ENCODE assay signal across 26 cellular contexts in the genomic region with DNA sequence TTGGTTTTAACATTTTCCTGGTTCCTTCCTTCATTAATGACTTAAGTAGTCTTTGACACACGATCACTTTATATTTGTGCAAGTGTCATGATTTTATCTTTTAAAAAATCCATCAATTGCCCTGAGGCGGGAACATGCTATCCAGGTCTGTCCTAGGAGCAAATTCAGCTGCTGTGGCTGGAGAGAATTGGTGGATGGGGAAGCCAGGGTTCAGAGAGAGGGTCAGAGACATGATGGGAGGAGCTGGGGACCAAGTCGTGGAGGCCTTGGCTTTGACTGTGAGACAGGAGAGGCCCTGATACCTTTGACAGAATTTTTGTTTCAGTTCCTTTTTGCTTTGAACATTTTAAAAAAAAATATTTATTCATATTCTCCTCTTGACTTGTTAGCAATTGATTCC.
"Had no signal": no experiment of that assay in that cellular context is flagged by ENCODE, and none has a peak within 500 bp of the region (broad histone marks: within the 10 kb centered on the region; RNA-seq: fewer than 3 reads in every experiment).

No MANE protein-coding gene starts in this region.

- H3K4me1 Mint-ChIP-seq: naive B cell; stimulated activated memory B cell treated with anti-CD40 and anti-IgM and Interleukin-4, amounts not matched to agents 10 μg/mL and 1 μg/mL and 100 μg/mL, for 72 hours had no signal

- H3K4me3 ChIP-seq: colonic mucosa, esophagus muscularis mucosa, gastroesophageal sphincter, heart left ventricle, hepatocyte, left lung, mucosa of descending colon, neural progenitor cell, psoas muscle, sigmoid colon, thoracic aorta, tibial nerve, upper lobe of left lung had no signal

- H3K27me3 Mint-ChIP-seq: dendritic cell treated with granulocyte-macrophage colony-stimulating factor and Interleukin-4, amounts not matched to agents 40 ng/mL and 50 ng/mL, for 4 days; stimulated activated memory B cell treated with anti-CD40 and anti-IgM and Interleukin-4, amounts not matched to agents 10 μg/mL and 1 μg/mL and 100 μg/mL, for 72 hours had no signal

- H3K9me3 Mint-ChIP-seq: dendritic cell treated with granulocyte-macrophage colony-stimulating factor and Interleukin-4, amounts not matched to agents 40 ng/mL and 50 ng/mL, for 4 days; mesothelial cell of epicardium; natural killer cell treated with Interleukin-12 subunit alpha and Interleukin-12 subunit beta and Interleukin-15 and Interleukin-18, amount 100 ng/mL, for 72 hours; neural progenitor cell; stimulated activated memory B cell treated with anti-CD40 and anti-IgM and Interleukin-4, amounts not matched to agents 10 μg/mL and 1 μg/mL and 100 μg/mL, for 72 hours had no signal

- H3K36me3 Mint-ChIP-seq: mesothelial cell of epicardium; naive B cell; natural killer cell treated with Interleukin-12 subunit alpha and Interleukin-12 subunit beta and Interleukin-15 and Interleukin-18, amount 100 ng/mL, for 72 hours; neural progenitor cell; stimulated activated memory B cell treated with anti-CD40 and anti-IgM and Interleukin-4, amounts not matched to agents 10 μg/mL and 1 μg/mL and 100 μg/mL, for 72 hours had no signal

- H3K27me3 ChIP-seq: colonic mucosa, esophagus muscularis mucosa, foreskin keratinocyte, hepatocyte, left lung, neural progenitor cell, sigmoid colon, tibial nerve, upper lobe of left lung had no signal

- H3K9ac ChIP-seq: neural progenitor cell had no signal

- H2AFZ ChIP-seq: hepatocyte, neural progenitor cell had no signal

- H3K27ac ChIP-seq: colonic mucosa, esophagus muscularis mucosa, foreskin keratinocyte, gastroesophageal sphincter, heart left ventricle, hepatocyte, left lung, neural progenitor cell, psoas muscle, sigmoid colon, thoracic aorta, tibial nerve, upper lobe of left lung had no signal

- H3K27ac Mint-ChIP-seq: dendritic cell treated with granulocyte-macrophage colony-stimulating factor and Interleukin-4, amounts not matched to agents 40 ng/mL and 50 ng/mL, for 4 days; mesothelial cell of epicardium; naive B cell; natural killer cell treated with Interleukin-12 subunit alpha and Interleukin-12 subunit beta and Interleukin-15 and Interleukin-18, amount 100 ng/mL, for 72 hours; neural progenitor cell; stimulated activated memory B cell treated with anti-CD40 and anti-IgM and Interleukin-4, amounts not matched to agents 10 μg/mL and 1 μg/mL and 100 μg/mL, for 72 hours had no signal

- DNase-seq: colonic mucosa; effector memory CD4-positive, alpha-beta T cell; foreskin keratinocyte; heart left ventricle; kidney; left lung; mesenchymal stem cell; mucosa of descending colon; naive B cell; psoas muscle; right cardiac atrium; sigmoid colon; stimulated activated CD4-positive, alpha-beta T cell treated with anti-CD3 and anti-CD28 coated beads, Interleukin-4, amount 100 ng/mL, for 4 hours; stimulated activated naive CD8-positive, alpha-beta T cell treated with anti-CD3 and anti-CD28 coated beads, Interleukin-15, Interleukin-2, amounts not matched to agents 100 U/mL and 50 U/mL, for 24 hours; substantia nigra; upper lobe of left lung had no signal

- H3K4me2 ChIP-seq: hepatocyte, neural progenitor cell had no signal

- H3K4me1 ChIP-seq: colonic mucosa, esophagus muscularis mucosa, foreskin keratinocyte, gastroesophageal sphincter, heart left ventricle, left lung, psoas muscle, sigmoid colon, tibial nerve, upper lobe of left lung had no signal

- H3K4me3 Mint-ChIP-seq: dendritic cell treated with granulocyte-macrophage colony-stimulating factor and Interleukin-4, amounts not matched to agents 40 ng/mL and 50 ng/mL, for 4 days; mesothelial cell of epicardium; naive B cell; natural killer cell treated with Interleukin-12 subunit alpha and Interleukin-12 subunit beta and Interleukin-15 and Interleukin-18, amount 100 ng/mL, for 72 hours; neural progenitor cell; stimulated activated memory B cell treated with anti-CD40 and anti-IgM and Interleukin-4, amounts not matched to agents 10 μg/mL and 1 μg/mL and 100 μg/mL, for 72 hours had no signal

- H3K36me3 ChIP-seq: colonic mucosa, esophagus muscularis mucosa, gastroesophageal sphincter, heart left ventricle, left lung, neural progenitor cell, sigmoid colon, thoracic aorta, tibial nerve, upper lobe of left lung had no signal

- H3K79me2 ChIP-seq: hepatocyte had no signal

- H3K9me3 ChIP-seq: colonic mucosa, esophagus muscularis mucosa, gastroesophageal sphincter, heart left ventricle, left lung, mucosa of descending colon, psoas muscle, sigmoid colon, thoracic aorta, tibial nerve, upper lobe of left lung had no signal

- ATAC-seq: foreskin keratinocyte; gastroesophageal sphincter; heart left ventricle; left lung; mucosa of descending colon; natural killer cell treated with Interleukin-12 subunit alpha and Interleukin-12 subunit beta and Interleukin-15 and Interleukin-18, amount 100 ng/mL, for 72 hours; psoas muscle; right cardiac atrium; stimulated activated memory B cell treated with anti-CD40 and anti-IgM and Interleukin-4, amounts not matched to agents 10 μg/mL and 1 μg/mL and 100 μg/mL, for 72 hours; stimulated activated naive CD8-positive, alpha-beta T cell treated with anti-CD3 and anti-CD28 coated beads, Interleukin-15, Interleukin-2, amounts not matched to agents 100 U/mL and 50 U/mL, for 24 hours had no signal
